ENCODE assay signal across 22 cellular contexts in the genomic region with DNA sequence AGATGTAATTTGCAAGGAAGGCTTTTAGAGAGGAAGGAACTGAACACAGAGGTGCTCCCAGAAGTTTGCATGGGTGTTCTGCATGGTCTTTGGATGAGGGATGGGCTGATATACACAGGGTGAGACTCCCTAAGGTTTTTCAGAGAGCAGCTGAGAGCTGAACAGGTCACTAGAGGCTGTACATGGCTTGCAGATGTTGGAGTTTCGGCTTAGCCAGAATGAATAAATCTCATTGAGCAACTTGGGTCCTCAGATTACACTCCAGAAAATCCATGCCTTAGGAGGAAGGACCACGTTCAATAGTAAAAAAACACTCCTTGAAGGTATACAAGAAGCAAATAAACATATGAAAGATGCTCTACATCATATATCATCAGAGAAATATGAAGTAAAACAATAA. TPM values are rescaled to one million over a fixed set of nuclear protein-coding genes. Genes with fewer than 3 reads are reported as not detected.
"Had no signal": no experiment of that assay in that cellular context is flagged by ENCODE, and none has a peak within 500 bp of the region (broad histone marks: within the 10 kb centered on the region; RNA-seq: fewer than 3 reads in every experiment).

No MANE protein-coding gene starts in this region.

- DNase-seq: activated CD4-positive, alpha-beta T cell treated with anti-CD3 and anti-CD28 coated beads for 4 hours; activated CD4-positive, alpha-beta T cell treated with anti-CD3 and anti-CD28 coated beads, Interleukin-2, amount 50 U/mL, for 48 hours; activated CD8-positive, alpha-beta memory T cell treated with anti-CD3 and anti-CD28 coated beads for 24 hours; activated effector memory CD4-positive, alpha-beta T cell treated with Interleukin-2 at 50 U/mL for 16 hours; activated naive CD4-positive, alpha-beta T cell treated with anti-CD3 and anti-CD28 coated beads for 36 hours; activated naive CD8-positive, alpha-beta T cell treated with anti-CD3 and anti-CD28 coated beads, Interleukin-2, amount 10 ng/mL, durations not matched to agents 7 days and 5 days; dorsolateral prefrontal cortex; effector memory CD4-positive, alpha-beta T cell; mammary epithelial cell; naive B cell; ovary; spleen; stimulated activated naive CD4-positive, alpha-beta T cell treated with Interleukin-2 at 50 U/mL for 16 hours; T-helper 1 cell had no signal

- H3K4me1 ChIP-seq: ascending aorta had no signal

- H3K27me3 ChIP-seq: ascending aorta, cardiac muscle cell, dorsolateral prefrontal cortex, ovary, spleen, tibial nerve had no signal

- H3K9me3 ChIP-seq: ascending aorta, ovary, spleen, tibial nerve had no signal

- H3K27ac ChIP-seq: ascending aorta, cardiac muscle cell, coronary artery, dorsolateral prefrontal cortex, ovary, spleen, tibial nerve had no signal

- H3K4me3 ChIP-seq: ascending aorta, cardiac muscle cell, coronary artery, dorsolateral prefrontal cortex, ovary, spleen, tibial nerve had no signal

- H3K36me3 ChIP-seq: ascending aorta, ovary, spleen, tibial nerve had no signal

RNA-seq across cellular contexts. Expression of a gene that starts 7.5 kb away (rescaled TPM):
- total RNA-seq: activated naive CD4-positive, alpha-beta T cell treated with anti-CD3 and anti-CD28 coated beads for 36 hours; progenitor cell of endocrine pancreas had no signal
- polyA plus RNA-seq: neural cell had no signal

RNA-seq across cellular contexts. Expression of a gene that starts 37.0 kb away (rescaled TPM):
- total RNA-seq: activated naive CD4-positive, alpha-beta T cell treated with anti-CD3 and anti-CD28 coated beads for 36 hours; activated naive CD8-positive, alpha-beta T cell treated with anti-CD3 and anti-CD28 coated beads, Interleukin-2, amount 10 ng/mL, durations not matched to agents 7 days and 5 days; ascending aorta; epithelial cell of proximal tubule; fibroblast of lung; mammary epithelial cell had no signal
- polyA plus RNA-seq: mammary epithelial cell, neural cell had no signal
